In genomic region chr21:26583737-26584136, GRCh38 we compare ENCODE assay signal across 18 cellular contexts. TPM values are rescaled to one million over a fixed set of nuclear protein-coding genes. Genes with fewer than 3 reads are reported as not detected.
"Had no signal": no experiment of that assay in that cellular context is flagged by ENCODE, and none has a peak within 500 bp of the region (broad histone marks: within the 10 kb centered on the region; RNA-seq: fewer than 3 reads in every experiment).

No MANE protein-coding gene starts in this region.

- H3K27ac ChIP-seq: epithelial cell of prostate, esophagus squamous epithelium, lower lobe of right lung, ovary, spleen, tibial artery, upper lobe of left lung, uterus had no signal

- H3K9me3 ChIP-seq: ovary, uterus had no signal

- H3K4me3 ChIP-seq: esophagus squamous epithelium, lower lobe of right lung, ovary, spleen, tibial artery, uterus had no signal

- H3K27me3 ChIP-seq: esophagus squamous epithelium, ovary, spleen, tibial artery, upper lobe of left lung, uterus had no signal

- H3K4me1 ChIP-seq: lower lobe of right lung, spleen, upper lobe of left lung, uterus had no signal

- DNase-seq: effector memory CD8-positive, alpha-beta T cell; esophagus squamous epithelium; foreskin melanocyte; head of caudate nucleus; hypothalamus; kidney glomerular epithelial cell; lower lobe of right lung; natural killer cell; nucleus accumbens; ovary; spleen; stimulated activated CD4-positive, alpha-beta T cell treated with anti-CD3 and anti-CD28 coated beads, Interleukin-15, amount 100 ng/mL, for 24 hours; stimulated activated CD4-positive, alpha-beta T cell treated with anti-CD3 and anti-CD28 coated beads, Interleukin-1b, Interleukin-23, amount 100 ng/mL, for 48 hours; stimulated activated CD4-positive, alpha-beta T cell treated with anti-CD3 and anti-CD28 coated beads, Interleukin-4, amount 100 ng/mL, for 24 hours; tibial artery; upper lobe of left lung; uterus had no signal

- H3K36me3 ChIP-seq: esophagus squamous epithelium, lower lobe of right lung, ovary, spleen, tibial artery, upper lobe of left lung, uterus had no signal

RNA-seq across cellular contexts. Expression of gene CYYR1, which starts 10.7 kb away (rescaled TPM):
- total RNA-seq: natural killer cell had no signal
